26 cellular contexts compared by ENCODE assay signal in genomic region chr18:33446604-33447003, GRCh38. TPM values are rescaled to one million over a fixed set of nuclear protein-coding genes. Genes with fewer than 3 reads are reported as not detected.
"Had no signal": no experiment of that assay in that cellular context is flagged by ENCODE, and none has a peak within 500 bp of the region (broad histone marks: within the 10 kb centered on the region; RNA-seq: fewer than 3 reads in every experiment).

No MANE protein-coding gene starts in this region.

- H3K9ac ChIP-seq: KMS-11 had no signal

- H3K4me3 ChIP-seq: K562, PC-9, Peyer's patch, SJSA1, SK-N-MC had no signal

- H3K27ac ChIP-seq: HL-60, KMS-11, PC-9, Peyer's patch, SJSA1, SK-N-MC had no signal

- H2AFZ ChIP-seq: PC-9 had no signal

- H3K36me3 ChIP-seq: Peyer's patch, SJSA1 had no signal

- H3K9me3 ChIP-seq: Peyer's patch, SJSA1 had no signal

- H3K4me2 ChIP-seq: KMS-11, PC-9 had no signal

- ATAC-seq: K562 had no signal

- H3K27me3 ChIP-seq: Peyer's patch had no signal

- H3K4me1 ChIP-seq: Peyer's patch, SJSA1 had no signal

- DNase-seq: Kasumi-1, MM.1S, NCI-H1092 treated with DMSO at 0.1 percent for 48 hours, NCI-H1436, NCI-H187, NCI-H2029 treated with DMSO at 0.1 percent for 48 hours, NCI-H2171 treated with DMSO at 0.1 percent for 48 hours, NCI-H345, NCI-H446 treated with DMSO at 0.1 percent for 48 hours, NCI-H510A treated with DMSO at 0.1 percent for 48 hours, NCI-H526, NCI-H774, PC-9, Peyer's patch, Right ventricle myocardium superior, RPMI8226, SIG-M5 had no signal

- FAIRE-seq: HTR-8/SVneo, K562 had no signal

RNA-seq across cellular contexts. Expression of gene CCDC178, which starts 6.1 kb away (rescaled TPM):
- total RNA-seq: M059J, OCI-LY7, PC-9, Peyer's patch, SJSA1 had no signal
- polyA plus RNA-seq: IgD-negative memory B cell had no signal
